Comparison of ENCODE assay signal across 24 cellular contexts in genomic region chr6:137906020-137906472, GRCh38. TPM values are rescaled to one million over a fixed set of nuclear protein-coding genes. Genes with fewer than 3 reads are reported as not detected.
DNase-seq lines count a peak whose midpoint lies in the region; ATAC-seq and TF ChIP-seq lines count a peak whose summit lies in the region.
"Had no signal": no experiment of that assay in that cellular context is flagged by ENCODE, and none has a peak within 500 bp of the region (broad histone marks: within the 10 kb centered on the region; RNA-seq: fewer than 3 reads in every experiment).

No MANE protein-coding gene starts in this region.

- H3K36me3 ChIP-seq in OCI-LY3 (replicated peaks; ENCODE audit: low read depth, low read length): no peaks in the 10 kb centered on the region
- H3K36me3 ChIP-seq: gastroesophageal sphincter, SJSA1, suprapubic skin, upper lobe of right lung had no signal

- H3K27me3 ChIP-seq in OCI-LY3 (ENCODE audit: low read depth, low read length): no peaks in the 10 kb centered on the region
- H3K27me3 ChIP-seq: hepatocyte, SJSA1, suprapubic skin, upper lobe of right lung had no signal

- no peaks in the 10 kb centered on the region for H3K79me2 ChIP-seq in OCI-LY3 (ENCODE audit: low read length)
- H3K79me2 ChIP-seq: hepatocyte, parathyroid adenoma had no signal

- H3K9ac ChIP-seq in OCI-LY3 (ENCODE audit: low read length): peak overlapping the region; percentile 93
- H3K9ac ChIP-seq: parathyroid adenoma had no signal

- peak overlapping the region; percentile 76 for H3K4me3 ChIP-seq in OCI-LY3 (ENCODE audit: low read length)
- H3K4me3 ChIP-seq: gastroesophageal sphincter, hepatocyte, lung, SJSA1, suprapubic skin, upper lobe of right lung had no signal

- DNase-seq in stimulated activated naive CD8-positive, alpha-beta T cell treated with anti-CD3 and anti-CD28 coated beads, Interleukin-15, amount 100 ng/mL, for 72 hours: no peak
- DNase-seq in activated naive CD8-positive, alpha-beta T cell treated with anti-CD3 and anti-CD28 coated beads for 36 hours: no peak
- no peak for DNase-seq in SK-N-DZ (ENCODE audit: low spot score)
- DNase-seq: activated effector memory CD4-positive, alpha-beta T cell treated with Interleukin-2 at 50 U/mL for 16 hours; cerebellar nuclear complex; H9; NCI-H2029 treated with DMSO at 0.1 percent for 48 hours; NCI-H226; NCI-H69; T-cell; upper lobe of right lung had no signal

- peak overlapping the region; percentile 90 for H3K27ac Mint-ChIP-seq in stimulated activated naive CD8-positive, alpha-beta T cell treated with anti-CD3 and anti-CD28 coated beads, Interleukin-15, Interleukin-2, amounts not matched to agents 100 ng/mL and 50 ng/mL, for 24 hours
- H3K27ac Mint-ChIP-seq in stimulated activated naive CD8-positive, alpha-beta T cell treated with anti-CD3 and anti-CD28 coated beads, Interleukin-15, amount 100 ng/mL, for 72 hours: peak overlapping the region in 1 of 2 donors; percentile 87
- peak overlapping the region; percentile 76 for H3K27ac Mint-ChIP-seq in activated naive CD8-positive, alpha-beta T cell treated with anti-CD3 and anti-CD28 coated beads for 36 hours
- H3K27ac Mint-ChIP-seq: H9, T-cell had no signal

- H3K9me3 ChIP-seq in OCI-LY3 (ENCODE audit: insufficient read depth, low read length): no peaks in the 10 kb centered on the region
- H3K9me3 ChIP-seq: gastroesophageal sphincter, SJSA1, suprapubic skin, upper lobe of right lung had no signal

- H3K4me2 ChIP-seq in OCI-LY3 (ENCODE audit: low read length): peak overlapping the region; percentile 90
- H3K4me2 ChIP-seq: hepatocyte had no signal

- peaks cover 92% of the 10 kb centered on the region for H3K4me1 Mint-ChIP-seq in stimulated activated naive CD8-positive, alpha-beta T cell treated with anti-CD3 and anti-CD28 coated beads, Interleukin-15, Interleukin-2, amounts not matched to agents 100 ng/mL and 50 ng/mL, for 24 hours (ENCODE audit: low read depth)
- peaks cover 88% of the 10 kb centered on the region for H3K4me1 Mint-ChIP-seq in stimulated activated naive CD8-positive, alpha-beta T cell treated with anti-CD3 and anti-CD28 coated beads, Interleukin-15, amount 100 ng/mL, for 72 hours
- H3K4me1 Mint-ChIP-seq in activated naive CD8-positive, alpha-beta T cell treated with anti-CD3 and anti-CD28 coated beads for 36 hours: peaks cover 69% of the 10 kb centered on the region
- H3K4me1 Mint-ChIP-seq: brain, H9 had no signal

- peak overlapping the region; percentile 48 for H3K4me3 Mint-ChIP-seq in stimulated activated naive CD8-positive, alpha-beta T cell treated with anti-CD3 and anti-CD28 coated beads, Interleukin-15, Interleukin-2, amounts not matched to agents 100 ng/mL and 50 ng/mL, for 24 hours
- H3K4me3 Mint-ChIP-seq in stimulated activated naive CD8-positive, alpha-beta T cell treated with anti-CD3 and anti-CD28 coated beads, Interleukin-15, amount 100 ng/mL, for 72 hours: peak overlapping the region in 1 of 2 donors; percentile 72
- H3K4me3 Mint-ChIP-seq in activated naive CD8-positive, alpha-beta T cell treated with anti-CD3 and anti-CD28 coated beads for 36 hours: no peak overlapping the region
- H3K4me3 Mint-ChIP-seq: brain, H9, nephron had no signal

- no peaks in the 10 kb centered on the region for H3K27me3 Mint-ChIP-seq in stimulated activated naive CD8-positive, alpha-beta T cell treated with anti-CD3 and anti-CD28 coated beads, Interleukin-15, Interleukin-2, amounts not matched to agents 100 ng/mL and 50 ng/mL, for 24 hours
- H3K27me3 Mint-ChIP-seq in stimulated activated naive CD8-positive, alpha-beta T cell treated with anti-CD3 and anti-CD28 coated beads, Interleukin-15, amount 100 ng/mL, for 72 hours: no peaks in the 10 kb centered on the region
- no peaks in the 10 kb centered on the region for H3K27me3 Mint-ChIP-seq in activated naive CD8-positive, alpha-beta T cell treated with anti-CD3 and anti-CD28 coated beads for 36 hours

- H3K9me3 Mint-ChIP-seq in stimulated activated naive CD8-positive, alpha-beta T cell treated with anti-CD3 and anti-CD28 coated beads, Interleukin-15, Interleukin-2, amounts not matched to agents 100 ng/mL and 50 ng/mL, for 24 hours: peaks cover 4% of the 10 kb centered on the region
- H3K9me3 Mint-ChIP-seq in stimulated activated naive CD8-positive, alpha-beta T cell treated with anti-CD3 and anti-CD28 coated beads, Interleukin-15, amount 100 ng/mL, for 72 hours: peaks cover 0 to 5% of the 10 kb centered on the region in 2 donors
- peaks cover 7% of the 10 kb centered on the region for H3K9me3 Mint-ChIP-seq in activated naive CD8-positive, alpha-beta T cell treated with anti-CD3 and anti-CD28 coated beads for 36 hours
- H3K9me3 Mint-ChIP-seq: brain, H9, nephron, T-cell had no signal

- H4K20me1 ChIP-seq in OCI-LY3 (ENCODE audit: insufficient read depth, low read length): no peaks in the 10 kb centered on the region

- H2AFZ ChIP-seq in OCI-LY3 (ENCODE audit: low read depth, low read length): 0 out of 2 replicates have a peak overlapping the region, but pooled peaks have one; percentile 11
- H2AFZ ChIP-seq: hepatocyte, parathyroid adenoma had no signal

- TF ChIP-seq CTCF in OCI-LY3 (IDR thresholded peaks at IDR 0.05; ENCODE audit: low read depth, low read length): no peak

- ATAC-seq in stimulated activated naive CD8-positive, alpha-beta T cell treated with anti-CD3 and anti-CD28 coated beads, Interleukin-15, amount 100 ng/mL, for 72 hours: no peak
- ATAC-seq in GM21529 (IDR thresholded peaks at IDR 0.05; ENCODE audit: unreplicated experiment) (no peak), GM21381 (IDR thresholded peaks at IDR 0.05; ENCODE audit: unreplicated experiment) (no peak)
- ATAC-seq: gastroesophageal sphincter had no signal

- peak overlapping the region; percentile 99 for H3K27ac ChIP-seq in OCI-LY3 (ENCODE audit: low read length)
- H3K27ac ChIP-seq: gastroesophageal sphincter, parathyroid adenoma, SJSA1, suprapubic skin, upper lobe of right lung had no signal

- peaks cover 9% of the 10 kb centered on the region for H3K36me3 Mint-ChIP-seq in stimulated activated naive CD8-positive, alpha-beta T cell treated with anti-CD3 and anti-CD28 coated beads, Interleukin-15, Interleukin-2, amounts not matched to agents 100 ng/mL and 50 ng/mL, for 24 hours (ENCODE audit: low read depth)
- H3K36me3 Mint-ChIP-seq in activated naive CD8-positive, alpha-beta T cell treated with anti-CD3 and anti-CD28 coated beads for 36 hours: peaks cover 13% of the 10 kb centered on the region
- H3K36me3 Mint-ChIP-seq: brain, CD14-positive monocyte, T-cell had no signal

- peaks cover 84% of the 10 kb centered on the region for H3K4me1 ChIP-seq in OCI-LY3 (ENCODE audit: low read length)
- H3K4me1 ChIP-seq: gastroesophageal sphincter, parathyroid adenoma, suprapubic skin, upper lobe of right lung had no signal

RNA-seq across cellular contexts. Expression of gene TNFAIP3, which starts 39.0 kb away (rescaled TPM):
- total RNA-seq in activated naive CD8-positive, alpha-beta T cell treated with anti-CD3 and anti-CD28 coated beads for 36 hours: 100 to 1,000 TPM; 214 to 222 TPM
- 0.05 and 0.07 TPM in 2 replicates for polyA plus RNA-seq in SK-N-DZ (2014; cell fraction: cytosol; rRNA removed)
- polyA plus RNA-seq in SK-N-DZ (2014; cell fraction: nucleus; rRNA removed): 0.21 and 1.6 TPM in 2 replicates
